Comparison of ENCODE assay signal across 1 cellular context in genomic region chr19:18494267-18494607, GRCh38.
TF ChIP-seq lines count a peak whose summit lies in the region.

No MANE protein-coding gene starts in this region.

TF ChIP-seq in IMR-90, 13 proteins besides CTCF, POLR2A, EP300 and RAD21 (continued from another document):
- no peak for TF ChIP-seq ELK1 (IDR thresholded peaks at IDR 0.05; ENCODE audit: borderline replicate concordance, low read depth, low read length)
- TF ChIP-seq BHLHE40 (IDR thresholded peaks at IDR 0.05; ENCODE audit: low read depth, low read length) = no peak
